Comparison of ENCODE assay signal across 8 cellular contexts in the genomic region with DNA sequence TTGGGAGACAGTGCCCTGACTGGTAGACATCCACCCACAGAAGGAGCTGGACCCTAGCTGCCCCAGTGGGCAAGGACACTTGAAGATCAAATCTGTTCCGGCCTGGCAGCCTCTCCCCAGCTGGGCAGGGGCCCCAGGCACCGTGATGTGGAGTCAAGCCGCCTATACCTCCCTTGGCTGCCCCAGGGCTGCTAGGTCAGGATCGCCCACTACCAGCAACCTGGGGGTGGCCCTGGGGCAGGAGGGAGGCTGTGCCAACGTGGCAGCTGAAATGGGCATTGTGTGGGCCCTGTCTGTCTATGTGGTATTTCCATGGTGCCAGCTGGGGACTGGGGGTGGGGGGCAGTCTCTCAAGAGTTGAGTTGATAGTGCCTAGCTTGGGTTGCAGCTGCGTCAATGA. TPM values are rescaled to one million over a fixed set of nuclear protein-coding genes. Genes with fewer than 3 reads are reported as not detected.
A peak's percentile ranks its signal among the peaks of the same experiment; 100 is the strongest.
DNase-seq lines count a peak whose midpoint lies in the region; ATAC-seq, FAIRE-seq and TF ChIP-seq lines count a peak whose summit lies in the region.

No MANE protein-coding gene starts in this region.

- no peak for ATAC-seq in activated CD8-positive, alpha-beta T cell treated with anti-CD3 and anti-CD28 coated beads for 36 hours
- ATAC-seq in left ventricle myocardium superior (peak; percentile 2), HG03432 (IDR thresholded peaks at IDR 0.05; ENCODE audit: unreplicated experiment) (no peak)

- H3K27me3 Mint-ChIP-seq in activated CD8-positive, alpha-beta T cell treated with anti-CD3 and anti-CD28 coated beads for 36 hours = no peaks in the 10 kb centered on the region

- no peaks in the 10 kb centered on the region for H3K36me3 Mint-ChIP-seq in activated CD8-positive, alpha-beta T cell treated with anti-CD3 and anti-CD28 coated beads for 36 hours (ENCODE audit: low read depth)

- peak overlapping the region; percentile 90 for H3K27ac Mint-ChIP-seq in activated CD8-positive, alpha-beta T cell treated with anti-CD3 and anti-CD28 coated beads for 36 hours

- no peaks in the 10 kb centered on the region for H3K9me3 ChIP-seq in sigmoid colon

- H3K27me3 ChIP-seq in sigmoid colon = no peaks in the 10 kb centered on the region

- intact Hi-C loops in activated CD8-positive, alpha-beta T cell treated with anti-CD3 and anti-CD28 coated beads for 36 hours (cut with micrococcal nuclease) = no loop called here
- intact Hi-C loops in left ventricle myocardium superior (cut with micrococcal nuclease) = no loop called here
- intact Hi-C loops in sigmoid colon (cut with DNase I) = no loop called here

- CTCF ChIA-PET in activated CD8-positive, alpha-beta T cell treated with anti-CD3 and anti-CD28 coated beads for 36 hours (lab: Charles Lee) = interaction anchor here (0.6 to 3.8 kb wide), 9 partner anchors 9 to 118 kb away, joined by 3 to 19 read pairs (median 3); no protein-coding TSS in a partner anchor

- no peaks in the 10 kb centered on the region for H3K9me3 Mint-ChIP-seq in activated CD8-positive, alpha-beta T cell treated with anti-CD3 and anti-CD28 coated beads for 36 hours

- TF ChIP-seq CTCF in GM12864 (IDR thresholded peaks at IDR 0.05; ENCODE audit: low read depth, low read length, missing control alignments) (no peak), sigmoid colon (IDR thresholded peaks at IDR 0.05) (no peak)
- TF ChIP-seq CTCF in activated CD8-positive, alpha-beta T cell treated with anti-CD3 and anti-CD28 coated beads for 36 hours (IDR thresholded peaks at IDR 0.05) = no peak

- peaks cover 10 to 25% (median 19%) of the 10 kb centered on the region in 4 donors for H3K36me3 ChIP-seq in sigmoid colon

- peak overlapping the region; percentile 83 for H3K4me3 ChIP-seq in GM12864 (ENCODE audit: low read depth, low read length)
- H3K4me3 ChIP-seq in sigmoid colon = peak overlapping the region; percentile 91 to 97 (median 94)

- no peak for DNase-seq in GM12864 (ENCODE audit: low read depth)
- DNase-seq in activated CD8-positive, alpha-beta T cell treated with anti-CD3 and anti-CD28 coated beads for 36 hours = no peak
- no peak for DNase-seq in left ventricle myocardium superior
- DNase-seq in sigmoid colon = no peak
- no peak for DNase-seq in GM12891 (ENCODE audit: insufficient read length, low spot score)
- DNase-seq in NCI-H2107 treated with DMSO at 0.1 percent for 48 hours (lab: John Stamatoyannopoulos, UW; ENCODE audit: unreplicated experiment) = no peak
- no peak for DNase-seq in activated CD4-positive, CD25-positive, alpha-beta regulatory T cell treated with anti-CD3 and anti-CD28 coated beads, Interleukin-2, amount 50 U/mL, for 72 hours

- TF ChIP-seq EP300 in sigmoid colon (IDR thresholded peaks at IDR 0.05) = no peak

- H3K4me1 ChIP-seq in sigmoid colon = peaks cover 0 to 49% (median 37%) of the 10 kb centered on the region in 4 donors

- peaks cover 33% of the 10 kb centered on the region for H3K4me1 Mint-ChIP-seq in activated CD8-positive, alpha-beta T cell treated with anti-CD3 and anti-CD28 coated beads for 36 hours (ENCODE audit: low read depth)

- 10 to 31% methylated on average over 6 of the region's 6 CpGs for WGBS in sigmoid colon, 2 donors

- POLR2A ChIA-PET in activated CD8-positive, alpha-beta T cell treated with anti-CD3 and anti-CD28 coated beads for 36 hours (lab: Charles Lee) = interaction anchor here (0.6 to 2.1 kb wide), 3 partner anchors 12 to 23 kb away, joined by 3 to 5 read pairs (median 3); no protein-coding TSS in a partner anchor

- H3K4me3 Mint-ChIP-seq in activated CD8-positive, alpha-beta T cell treated with anti-CD3 and anti-CD28 coated beads for 36 hours = peak overlapping the region; percentile 89

- TF ChIP-seq POLR2A in sigmoid colon (IDR thresholded peaks at IDR 0.05) = no peak
- TF ChIP-seq POLR2A in GM12891 (IDR thresholded peaks at IDR 0.05; ENCODE audit: low read depth, low read length) = no peak

- peak overlapping the region; percentile 91 to 96 (median 92) for H3K27ac ChIP-seq in sigmoid colon

- no peak for FAIRE-seq in GM12891 (lab: Jason Lieb, UNC)

TF ChIP-seq in GM12891, 5 proteins besides CTCF, POLR2A, EP300 and RAD21:
- TF ChIP-seq POU2F2 (IDR thresholded peaks at IDR 0.05; ENCODE audit: low read depth, low read length) (no peak), TAF1 (IDR thresholded peaks at IDR 0.05; ENCODE audit: low read depth, low read length) (no peak), POLR2AphosphoS5 (IDR thresholded peaks at IDR 0.05; ENCODE audit: low read depth, low read length) (no peak), SPI1 (IDR thresholded peaks at IDR 0.05; ENCODE audit: low read depth, low read length) (no peak), PAX5 (IDR thresholded peaks at IDR 0.05; ENCODE audit: insufficient read depth, low read length, severe bottlenecking) (no peak)

RNA-seq across cellular contexts. Expression of a gene that starts 0.9 kb away (rescaled TPM):
- 1 to 10 TPM; 6.0 to 7.7 TPM for total RNA-seq in activated CD8-positive, alpha-beta T cell treated with anti-CD3 and anti-CD28 coated beads for 36 hours
- total RNA-seq in left ventricle myocardium superior (277 TPM), sigmoid colon (10 to 100 TPM; 40.3 to 82.8 (median 45.7) TPM)
- polyA plus RNA-seq in sigmoid colon = 10 to 100 TPM; 23.1 to 56.5 (median 43.9) TPM
- polyA plus RNA-seq in GM12891 (2012; ENCODE audit: low read depth, missing spikeins) = 8.8 TPM

RNA-seq across cellular contexts. Expression of a gene that starts 33.9 kb away (rescaled TPM):
- total RNA-seq in activated CD8-positive, alpha-beta T cell treated with anti-CD3 and anti-CD28 coated beads for 36 hours = 1 to 10 TPM in 1 of 2 experiments, under 1 TPM in 1; 0.47 to 1.3 TPM
- total RNA-seq in left ventricle myocardium superior (1.2 TPM), sigmoid colon (1 to 10 TPM in 1 of 4 donors, under 1 TPM in 3; 0.16 to 2.5 (median 0.63) TPM)
- polyA plus RNA-seq in sigmoid colon = 1 to 10 TPM in 2 of 3 donors, under 1 TPM in 1; 0.92 to 1.3 (median 1.2) TPM
- polyA plus RNA-seq in GM12891 (2012; ENCODE audit: low read depth, missing spikeins) = 0.72 TPM

RNA-seq across cellular contexts. Expression of a gene that starts 40.2 kb away (rescaled TPM):
- total RNA-seq in activated CD8-positive, alpha-beta T cell treated with anti-CD3 and anti-CD28 coated beads for 36 hours = 1 to 10 TPM; 4.2 to 7.2 TPM
- total RNA-seq in left ventricle myocardium superior (16.5 TPM), sigmoid colon (10 to 100 TPM; 19.9 to 54.0 (median 39.5) TPM)
- polyA plus RNA-seq in sigmoid colon = 10 to 100 TPM; 15.6 to 85.1 (median 17.1) TPM
- 1.1 TPM for polyA plus RNA-seq in GM12891 (2012; ENCODE audit: low read depth, missing spikeins)

RNA-seq across cellular contexts. Expression of a gene that starts 54.4 kb away (rescaled TPM):
- total RNA-seq in activated CD8-positive, alpha-beta T cell treated with anti-CD3 and anti-CD28 coated beads for 36 hours = 10 to 100 TPM; 52.4 to 56.4 TPM
- 37.6 TPM for total RNA-seq in left ventricle myocardium superior
- 10 to 100 TPM; 15.3 to 18.8 (median 16.8) TPM for total RNA-seq in sigmoid colon
- 10 to 100 TPM in 2 of 3 donors, 1 to 10 TPM in 1; 9.0 to 38.7 (median 10.9) TPM for polyA plus RNA-seq in sigmoid colon
- polyA plus RNA-seq in GM12891 (2012; ENCODE audit: low read depth, missing spikeins) = 52.5 TPM

Comparison
In these comparisons a context has a peak if more than half of its experiments do, and no peak if none do; other contexts are left out.
1. RNA of a gene that starts 0.9 kb away (total RNA-seq): 277 TPM in left ventricle myocardium superior (single experiment) and 40.3 to 82.8 TPM in sigmoid colon; 6.0 to 7.7 TPM in activated CD8-positive, alpha-beta T cell treated with anti-CD3 and anti-CD28 coated beads for 36 hours; every median in the first group is over 4 times any median in the second.